ENCODE assay signal across 1 cellular context in genomic region chr10:27514243-27514642, GRCh38.
TF ChIP-seq lines count a peak whose summit lies in the region.

No MANE protein-coding gene starts in this region.

TF ChIP-seq in K562, 482 proteins besides CTCF, POLR2A, EP300 and RAD21:
- TF ChIP-seq C11orf30 (IDR thresholded peaks at IDR 0.05; ENCODE audit: low read depth), result peak; percentile 62
- peak; percentile 85 for TF ChIP-seq ZNF316 (IDR thresholded peaks at IDR 0.05)
- TF ChIP-seq ZKSCAN3 (CRISPR knock-in tag; IDR thresholded peaks at IDR 0.05), result no peak
- no peak for TF ChIP-seq ZBTB33 (CRISPR knock-in tag; IDR thresholded peaks at IDR 0.05)
- TF ChIP-seq IFI16 (CRISPR knock-in tag; IDR thresholded peaks at IDR 0.05), result no peak
- TF ChIP-seq ZFX (CRISPR knock-in tag; IDR thresholded peaks at IDR 0.05), result no peak
- TF ChIP-seq TAF9B (IDR thresholded peaks at IDR 0.05; ENCODE audit: partially characterized antibody), result peak; percentile 20
- no peak for TF ChIP-seq NFIX (CRISPR knock-in tag; IDR thresholded peaks at IDR 0.05; ENCODE audit: low read depth)
- no peak for TF ChIP-seq E2F4 (CRISPR knock-in tag; IDR thresholded peaks at IDR 0.05; ENCODE audit: low read depth)
- no peak for TF ChIP-seq KLF1 (tag; IDR thresholded peaks at IDR 0.05)
- TF ChIP-seq MAFG (tag; conservative IDR thresholded peaks at IDR 0.05), result peak; percentile 54
- no peak for TF ChIP-seq HSF4 (CRISPR knock-in tag; IDR thresholded peaks at IDR 0.05; ENCODE audit: borderline replicate concordance)
